ENCODE assay signal across 28 cellular contexts in the genomic region with DNA sequence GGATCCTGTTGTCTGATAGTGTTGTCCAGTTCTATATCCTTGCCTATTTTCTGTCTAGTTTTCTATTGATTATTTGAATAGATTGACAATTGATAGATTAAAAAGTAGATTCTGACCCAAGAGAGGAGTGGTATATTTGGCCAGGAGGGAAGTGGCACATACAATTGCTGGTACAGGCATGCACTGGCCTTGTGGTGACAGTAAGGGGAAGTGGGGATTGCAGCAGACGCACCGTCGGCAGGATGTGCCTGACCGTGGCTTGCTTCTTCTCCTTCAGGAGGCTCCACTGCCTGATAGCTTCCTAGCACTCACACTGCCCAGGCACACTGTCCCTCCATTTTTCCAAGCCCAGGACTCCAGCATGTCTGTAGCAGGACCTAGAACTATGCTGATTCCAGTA. TPM values are rescaled to one million over a fixed set of nuclear protein-coding genes. Genes with fewer than 3 reads are reported as not detected.
"Had no signal": no experiment of that assay in that cellular context is flagged by ENCODE, and none has a peak within 500 bp of the region (broad histone marks: within the 10 kb centered on the region; RNA-seq: fewer than 3 reads in every experiment).

No MANE protein-coding gene starts in this region.

- H3K36me3 ChIP-seq: breast epithelium, SJCRH30 had no signal

- H3K4me3 ChIP-seq: breast epithelium, SJCRH30 had no signal

- H3K4me1 Mint-ChIP-seq: activated naive CD4-positive, alpha-beta T cell treated with anti-CD3 and anti-CD28 coated beads, Interleukin-2, amount 50 U/mL, for 24 hours; T-helper 17 cell had no signal

- H3K27me3 ChIP-seq: breast epithelium, SJCRH30 had no signal

- H3K4me1 ChIP-seq: breast epithelium, SJCRH30 had no signal

- DNase-seq: activated CD4-positive, alpha-beta T cell treated with anti-CD3 and anti-CD28 coated beads for 48 hours; activated CD4-positive, alpha-beta T cell treated with anti-CD3 and anti-CD28 coated beads, Interleukin-2, amount 50 U/mL, for 4 hours; activated CD8-positive, alpha-beta memory T cell treated with anti-CD3 and anti-CD28 coated beads, Interleukin-2, amount 50 U/mL, for 48 hours; activated CD8-positive, alpha-beta T cell treated with anti-CD3 and anti-CD28 coated beads, Interleukin-2, amount 10 ng/mL, durations not matched to agents 7 days and 5 days; activated effector memory CD4-positive, alpha-beta T cell treated with Interleukin-2 at 50 U/mL for 16 hours; activated naive CD4-positive, alpha-beta T cell; activated T-cell treated with anti-CD3 and anti-CD28 coated beads, Interleukin-2, amount 50 U/mL, for 24 hours; aorta; caudate nucleus; cortex of kidney; KG1; NCI-H1048; NCI-H146; NCI-H187 treated with DMSO at 0.1 percent for 48 hours; NCI-H2081 treated with DMSO at 0.1 percent for 48 hours; NCI-H446; NCI-H524; SJCRH30; SK-N-SH; T-helper 17 cell; T-helper 9 cell had no signal

- H3K9me3 ChIP-seq: breast epithelium, SJCRH30, SK-N-SH had no signal

- H3K27ac ChIP-seq: breast epithelium, SJCRH30 had no signal

- H3K9me3 Mint-ChIP-seq: activated T-helper 1 cell treated with anti-CD3 and anti-CD28 coated beads, Interleukin-12 subunit alpha, Interleukin-12 subunit beta, Interleukin-2, Interleukin-4 antibody, amounts not matched to agents 30 ng/mL and 10 ng/mL and 1 ng/mL, durations not matched to agents 14 hours and 24 hours and 36 hours had no signal

- H3K36me3 Mint-ChIP-seq: activated naive CD4-positive, alpha-beta T cell treated with anti-CD3 and anti-CD28 coated beads, Interleukin-2, amount 50 U/mL, for 24 hours had no signal

- H3K27me3 Mint-ChIP-seq: activated naive CD4-positive, alpha-beta T cell treated with anti-CD3 and anti-CD28 coated beads, Interleukin-2, amount 50 U/mL, for 24 hours; T-helper 17 cell had no signal

- H3K4me3 Mint-ChIP-seq: activated CD8-positive, alpha-beta T cell treated with anti-CD3 and anti-CD28 coated beads, Interleukin-2, amount 10 ng/mL, durations not matched to agents 7 days and 5 days; activated naive CD4-positive, alpha-beta T cell treated with anti-CD3 and anti-CD28 coated beads, Interleukin-2, amount 50 U/mL, for 24 hours; activated T-cell treated with anti-CD3 and anti-CD28 coated beads, Interleukin-2, amount 50 U/mL, for 24 hours; activated T-helper 1 cell treated with anti-CD3 and anti-CD28 coated beads, Interleukin-12 subunit alpha, Interleukin-12 subunit beta, Interleukin-2, Interleukin-4 antibody, amounts not matched to agents 30 ng/mL and 10 ng/mL and 1 ng/mL, durations not matched to agents 14 hours and 24 hours and 36 hours; T-helper 17 cell had no signal

- H3K27ac Mint-ChIP-seq: activated CD8-positive, alpha-beta T cell treated with anti-CD3 and anti-CD28 coated beads, Interleukin-2, amount 10 ng/mL, durations not matched to agents 7 days and 5 days; activated naive CD4-positive, alpha-beta T cell treated with anti-CD3 and anti-CD28 coated beads, Interleukin-2, amount 50 U/mL, for 24 hours; activated T-cell treated with anti-CD3 and anti-CD28 coated beads, Interleukin-2, amount 50 U/mL, for 24 hours; activated T-helper 1 cell treated with anti-CD3 and anti-CD28 coated beads, Interleukin-12 subunit alpha, Interleukin-12 subunit beta, Interleukin-2, Interleukin-4 antibody, amounts not matched to agents 30 ng/mL and 10 ng/mL and 1 ng/mL, durations not matched to agents 14 hours and 24 hours and 36 hours; T-helper 17 cell had no signal

RNA-seq across cellular contexts. Expression of a gene that starts 10.5 kb away (rescaled TPM):
- total RNA-seq: activated CD8-positive, alpha-beta T cell treated with anti-CD3 and anti-CD28 coated beads, Interleukin-2, amount 10 ng/mL, durations not matched to agents 7 days and 5 days; activated T-helper 1 cell treated with anti-CD3 and anti-CD28 coated beads, Interleukin-12 subunit alpha, Interleukin-12 subunit beta, Interleukin-2, Interleukin-4 antibody, amounts not matched to agents 30 ng/mL and 10 ng/mL and 1 ng/mL, durations not matched to agents 14 hours and 24 hours and 36 hours; aorta; LHCN-M2; M059J; OCI-LY7; RPMI7951; T-helper 17 cell had no signal
- polyA plus RNA-seq: aorta, SK-N-SH had no signal
